ENCODE assay signal across 30 cellular contexts in genomic region chr17:33639103-33639991, GRCh38.
A peak's percentile ranks its signal among the peaks of the same experiment; 100 is the strongest.
DNase-seq lines count a peak whose midpoint lies in the region; ATAC-seq lines count a peak whose summit lies in the region.
"Had no signal": no experiment of that assay in that cellular context is flagged by ENCODE, and none has a peak within 500 bp of the region (broad histone marks: within the 10 kb centered on the region; RNA-seq: fewer than 3 reads in every experiment).

No MANE protein-coding gene starts in this region.

- DNase-seq in MV-4-11 (lab: John Stamatoyannopoulos, UW) (peak; percentile 84), foreskin melanocyte (peak; percentile 49), retina (peak; percentile 58), hippocampal formation (lab: John Stamatoyannopoulos, UW) (no peak), middle frontal gyrus (ENCODE audit: extremely low spot score, low spot score) (no peak)
- DNase-seq: activated CD4-positive, alpha-beta T cell treated with anti-CD3 and anti-CD28 coated beads for 1 hour; activated CD8-positive, alpha-beta T cell treated with anti-CD3 and anti-CD28 coated beads, Interleukin-2, amount 10 ng/mL, durations not matched to agents 7 days and 5 days; activated naive CD4-positive, alpha-beta T cell treated with anti-CD3 and anti-CD28 coated beads, Interleukin-2, amount 50 U/mL, for 16 hours; amniotic stem cell; COR-L47; DMS53; dorsolateral prefrontal cortex; heart right ventricle; immature natural killer cell; KBM-7; left cardiac atrium; NCI-H1417 treated with DMSO at 0.1 percent for 48 hours; NCI-H2081; NCI-H2227 treated with DMSO at 0.1 percent for 48 hours; NCI-H526 treated with DMSO at 0.1 percent for 48 hours; NK-92 treated with Interleukin-12 subunit alpha and Interleukin-12 subunit beta, amount 100 ng/mL, for 24 hours; posterior cingulate gyrus; right cardiac atrium; SHP77; stimulated activated naive CD8-positive, alpha-beta T cell treated with anti-CD3 and anti-CD28 coated beads, Interleukin-15, Interleukin-2, amounts not matched to agents 100 U/mL and 50 U/mL, for 24 hours had no signal

- H3K9ac ChIP-seq in ES-I3 (ENCODE audit: low read depth, low read length) = peak overlapping the region; percentile 11; the same call in 1 of the 2 replicates
- H3K9ac ChIP-seq: BLaER1 had no signal

- peaks cover 13% of the 10 kb centered on the region for H3K4me1 ChIP-seq in ES-I3 (ENCODE audit: insufficient read depth, low read length)
- H3K4me1 ChIP-seq: heart right ventricle had no signal

- H3K36me3 ChIP-seq in ES-I3 (ENCODE audit: insufficient read depth, low read length) = no peaks in the 10 kb centered on the region
- H3K36me3 ChIP-seq: BLaER1, heart right ventricle had no signal

- H3K9me3 ChIP-seq in ES-I3 (ENCODE audit: control insufficient read depth, insufficient read depth, low read length) = no peaks in the 10 kb centered on the region; the same call in 1 of the 2 replicates

- ATAC-seq in HG02759 (IDR thresholded peaks at IDR 0.05; ENCODE audit: unreplicated experiment) = no peak
- ATAC-seq: activated CD8-positive, alpha-beta T cell treated with anti-CD3 and anti-CD28 coated beads, Interleukin-2, amount 10 ng/mL, durations not matched to agents 7 days and 5 days; activated T-helper 17 cell treated with anti-CD3 and anti-CD28 coated beads, Interleukin-2, amount 50 U/mL, for 72 hours; heart right ventricle; left cardiac atrium; Panc1; right cardiac atrium; stimulated activated naive CD8-positive, alpha-beta T cell treated with anti-CD3 and anti-CD28 coated beads, Interleukin-15, Interleukin-2, amounts not matched to agents 100 U/mL and 50 U/mL, for 24 hours had no signal

Comparison
In these comparisons a context has a peak if more than half of its experiments do, and no peak if none do; other contexts are left out.
1. DNase-seq: peak in MV-4-11 (single experiment), foreskin melanocyte (single experiment) and retina (single experiment); none in hippocampal formation (0 of 2) and middle frontal gyrus (single experiment).